Comparison of ENCODE assay signal across 8 cellular contexts in genomic region chr3:56681963-56682457, GRCh38. TPM values are rescaled to one million over a fixed set of nuclear protein-coding genes. Genes with fewer than 3 reads are reported as not detected.
DNase-seq lines count a peak whose midpoint lies in the region; TF ChIP-seq lines count a peak whose summit lies in the region.

No MANE protein-coding gene starts in this region.

- peak overlapping the region; percentile 71 for H3K4me3 ChIP-seq in HAP-1
- peak overlapping the region; percentile 70 for H3K4me3 ChIP-seq in astrocyte of the cerebellum (ENCODE audit: low read depth, low read length)
- H3K4me3 ChIP-seq in uterus: peak overlapping the region; percentile 76 to 95

- TF ChIP-seq CTCF in 22Rv1 (IDR thresholded peaks at IDR 0.05): no peak
- TF ChIP-seq CTCF in astrocyte of the cerebellum (IDR thresholded peaks at IDR 0.05; ENCODE audit: low read depth, low read length, missing control alignments): no peak
- no peak for TF ChIP-seq CTCF in uterus (IDR thresholded peaks at IDR 0.05)

- H3K36me3 ChIP-seq in HAP-1 (replicated peaks) (peaks cover 11% of the 10 kb centered on the region; the same call in 1 of the 2 replicates), uterus (no peaks in the 10 kb centered on the region)

- peak overlapping the region; percentile 81 for H3K27ac ChIP-seq in 22Rv1
- H3K27ac ChIP-seq in uterus: peak overlapping the region; percentile 99

- H3K27me3 ChIP-seq in HAP-1 (ENCODE audit: low read depth): no peaks in the 10 kb centered on the region
- no peaks in the 10 kb centered on the region for H3K27me3 ChIP-seq in uterus

- H3K4me1 ChIP-seq in HAP-1 (peaks cover 45% of the 10 kb centered on the region), uterus (peaks cover 0 to 6% of the 10 kb centered on the region in 2 donors)

- H3K9me3 ChIP-seq in HAP-1: peaks cover 9% of the 10 kb centered on the region
- no peaks in the 10 kb centered on the region for H3K9me3 ChIP-seq in uterus

- intact Hi-C loops in uterus (cut with DNase I; ENCODE audit: low total_unique reads): no loop called here

- in situ Hi-C loops in HAP-1 (cut with MboI; ENCODE audit: low sequenced_read_pairs): no loop called here
- in situ Hi-C loops in astrocyte of the cerebellum (cut with HindIII; ENCODE audit: low sequenced_read_pairs): no loop called here

- no peak for TF ChIP-seq POLR2A in uterus (IDR thresholded peaks at IDR 0.05)

- peak; percentile 18 to 85 for DNase-seq in HAP-1 (ENCODE audit: low spot score in 2 of 2)
- DNase-seq in astrocyte of the cerebellum (ENCODE audit: low read depth): peak; percentile 35
- peak; percentile 70 for DNase-seq in medulla oblongata (ENCODE audit: extremely low spot score)
- DNase-seq in uterus: no peak
- DNase-seq in T-helper 9 cell: no peak
- DNase-seq in activated CD4-positive, CD25-positive, alpha-beta regulatory T cell (lab: John Stamatoyannopoulos, UW): no peak
- no peak for DNase-seq in GM19240 (ENCODE audit: insufficient read length, low spot score)

RNA-seq across cellular contexts. Expression of gene TASOR, which starts 1.1 kb away (rescaled TPM):
- total RNA-seq in uterus: 100 to 1,000 TPM in 2 of 4 donors, 10 to 100 TPM in 2; 59.2 to 204 (median 85.2) TPM

Comparison
In these comparisons a context has a peak if more than half of its experiments do, and no peak if none do; other contexts are left out.
1. DNase-seq: peak in HAP-1 (2 of 2), astrocyte of the cerebellum (single experiment) and medulla oblongata (single experiment); none in uterus (0 of 2), T-helper 9 cell (single experiment), activated CD4-positive, CD25-positive, alpha-beta regulatory T cell (0 of 4) and GM19240 (single experiment).
2. Peak in every context shown above with its lines, with median percentiles within 50 percentile points of each other: H3K4me3 ChIP-seq.